In genomic region chr16:1680361-1680760, GRCh38 we compare ENCODE assay signal across 13 cellular contexts. TPM values are rescaled to one million over a fixed set of nuclear protein-coding genes. Genes with fewer than 3 reads are reported as not detected.
DNase-seq lines count a peak whose midpoint lies in the region; ATAC-seq, FAIRE-seq and TF ChIP-seq lines count a peak whose summit lies in the region.
"Had no signal": no experiment of that assay in that cellular context is flagged by ENCODE, and none has a peak within 500 bp of the region (broad histone marks: within the 10 kb centered on the region; RNA-seq: fewer than 3 reads in every experiment).

No MANE protein-coding gene starts in this region.

- H3K27me3 Mint-ChIP-seq in activated CD4-positive, alpha-beta T cell treated with anti-CD3 and anti-CD28 coated beads, Interleukin-2, amount 10 ng/mL, durations not matched to agents 24 days and 14 days = no peaks in the 10 kb centered on the region
- H3K27me3 Mint-ChIP-seq: central memory CD8-positive, alpha-beta T cell had no signal

- no peaks in the 10 kb centered on the region for H3F3A ChIP-seq in neural cell (ENCODE audit: insufficient read depth, low read length, poor library complexity, severe bottlenecking)

- TF ChIP-seq EP300 in K562 (IDR thresholded peaks at IDR 0.05; ENCODE audit: low read length) (no peak), neural cell (conservative IDR thresholded peaks at IDR 0.05; ENCODE audit: poor library complexity, severe bottlenecking) (no peak)

- H3K79me2 ChIP-seq in K562 (ENCODE audit: control insufficient read depth, insufficient read depth, low read length) (peaks cover 69% of the 10 kb centered on the region), neural cell (replicated peaks; ENCODE audit: insufficient read depth, low read length) (peaks cover 56% of the 10 kb centered on the region)

- TF ChIP-seq POLR2A in K562 (conservative IDR thresholded peaks at IDR 0.05) = no peak

- peaks cover 27% of the 10 kb centered on the region for H3K36me3 Mint-ChIP-seq in activated CD4-positive, alpha-beta T cell treated with anti-CD3 and anti-CD28 coated beads, Interleukin-2, amount 10 ng/mL, durations not matched to agents 24 days and 14 days (ENCODE audit: low read depth)

- H3K36me3 ChIP-seq in HUES64 (ENCODE audit: insufficient read depth, low read length) = peaks cover 40% of the 10 kb centered on the region
- peaks cover 57% of the 10 kb centered on the region for H3K36me3 ChIP-seq in K562 (ENCODE audit: control insufficient read depth, insufficient read depth, low read length)
- no peaks in the 10 kb centered on the region for H3K36me3 ChIP-seq in neural cell (ENCODE audit: insufficient read depth, low read length)

- DNase-seq in activated CD4-positive, alpha-beta T cell treated with anti-CD3 and anti-CD28 coated beads, Interleukin-2, amount 10 ng/mL, durations not matched to agents 24 days and 14 days = no peak
- DNase-seq in activated CD4-positive, alpha-beta T cell treated with anti-CD3 and anti-CD28 coated beads, Interleukin-2, amount 50 U/mL, for 4 hours = no peak
- DNase-seq in K562 (ENCODE audit: extremely low read depth in 1 of 4, low spot score in 3 of 4) = no peak
- DNase-seq in COLO668 (lab: John Stamatoyannopoulos, UW; ENCODE audit: unreplicated experiment) = no peak
- no peak for DNase-seq in GOT3 (lab: John Stamatoyannopoulos, UW)
- no peak for DNase-seq in DMS53 (lab: John Stamatoyannopoulos, UW)
- DNase-seq: activated effector memory CD4-positive, alpha-beta T cell treated with Interleukin-2 at 50 U/mL for 16 hours; NCI-H1092 treated with DMSO at 0.1 percent for 48 hours; RPMI8226; stimulated activated CD4-positive, alpha-beta T cell treated with anti-CD3 and anti-CD28 coated beads, Interleukin-1b, Interleukin-23, amount 100 ng/mL, for 48 hours had no signal

- CTCF ChIA-PET in K562 (lab: Yijun Ruan, JAX; ENCODE audit: low intra/inter-chr PET ratio) = no interaction called here

- no TSS peak for BruUV-seq in K562 (replicated peaks; lab: Mats Ljungman, UMichigan)

- H3K4me1 ChIP-seq in HUES64 (ENCODE audit: insufficient read depth, low read length) (peaks cover 21% of the 10 kb centered on the region), K562 (replicated peaks in 1 of 2; ENCODE audit: control insufficient read depth in 2 of 2, insufficient read depth in 2 of 2, low read length in 2 of 2) (peaks cover 13 to 30% of the 10 kb centered on the region in 2 experiments; a peak in 4 of 5 replicates)

- H3K9ac ChIP-seq in HUES64 (ENCODE audit: low read depth, low read length) = 0 out of 2 replicates have a peak overlapping the region, but pooled peaks have one; percentile 15
- H3K9ac ChIP-seq in K562 (ENCODE audit: insufficient read depth in 1 of 2, low read depth in 2 of 2, low read length in 2 of 2) = peak overlapping the region; percentile 85 to 87; a peak in 2 of 4 replicates
- H3K9ac ChIP-seq in neural cell (ENCODE audit: low read length) = no peak overlapping the region

- in situ Hi-C loops in K562 (cut with MboI) = no loop called here

- POLR2A ChIA-PET in K562 (lab: Yijun Ruan, JAX) = interaction anchor here (0.6 to 1.0 kb wide), 3 partner anchors 29 to 348 kb away, joined by 3 to 4 read pairs (median 3); no protein-coding TSS in a partner anchor

- TF ChIP-seq CTCF in K562 (IDR thresholded peaks at IDR 0.05 in 2 of 3, conservative IDR thresholded peaks at IDR 0.05 in 1 of 3; ENCODE audit: insufficient read depth in 2 of 3, low read depth in 1 of 3, low read length in 3 of 3) (no peak), neural cell (IDR thresholded peaks at IDR 0.05; ENCODE audit: poor library complexity, severe bottlenecking) (no peak)

- ATAC-seq in K562 = no peak

- no peak for TF ChIP-seq RAD21 in K562 (CRISPR knock-in tag; conservative IDR thresholded peaks at IDR 0.05 in 1 of 2, IDR thresholded peaks at IDR 0.05 in 1 of 2)
- TF ChIP-seq RAD21 in neural cell (conservative IDR thresholded peaks at IDR 0.05) = no peak

- 93% methylated on average over 12 of the region's 14 CpGs for WGBS in HUES64
- WGBS in K562 (ENCODE audit: insufficient coverage, low coverage, missing lambda C conversion rate) = 92% methylated on average over 9 of the region's 14 CpGs

- H3K9me2 ChIP-seq in neural cell (ENCODE audit: insufficient read depth, low read length) = no peaks in the 10 kb centered on the region

- H3K9me1 ChIP-seq in K562 (ENCODE audit: control insufficient read depth, insufficient read depth, low read length) = no peaks in the 10 kb centered on the region

- no peak overlapping the region for H3K27ac ChIP-seq in HUES64 (ENCODE audit: low read depth, low read length)
- H3K27ac ChIP-seq in K562 (ENCODE audit: extremely low read depth, low read depth, low read length) = peak overlapping the region; percentile 81
- no peak overlapping the region for H3K27ac ChIP-seq in neural cell (ENCODE audit: low read length)

- H2AFZ ChIP-seq in K562 (ENCODE audit: low read depth, low read length) (no peak overlapping the region), neural cell (ENCODE audit: low read depth, low read length) (no peak overlapping the region)

- intact Hi-C loops in activated CD4-positive, alpha-beta T cell treated with anti-CD3 and anti-CD28 coated beads, Interleukin-2, amount 10 ng/mL, durations not matched to agents 24 days and 14 days (cut with micrococcal nuclease) = no loop called here
- intact Hi-C loops in K562 (cut with micrococcal nuclease) = no loop called here

- no peaks in the 10 kb centered on the region for H3K27me3 ChIP-seq in HUES64 (ENCODE audit: insufficient read depth, low read length)
- no peaks in the 10 kb centered on the region for H3K27me3 ChIP-seq in K562 (ENCODE audit: control insufficient read depth in 2 of 2, insufficient read depth in 2 of 2, low read length in 2 of 2)
- no peaks in the 10 kb centered on the region for H3K27me3 ChIP-seq in neural cell (ENCODE audit: insufficient read depth, low read depth, low read length)

- FAIRE-seq in K562 (lab: Jason Lieb, UNC) = peak; percentile 23

- peaks cover 8% of the 10 kb centered on the region for H4K20me1 ChIP-seq in K562 (replicated peaks; ENCODE audit: control insufficient read depth, insufficient read depth, low read length)
- no peaks in the 10 kb centered on the region for H4K20me1 ChIP-seq in neural cell (ENCODE audit: insufficient read depth)

- no peak overlapping the region for H3K27ac Mint-ChIP-seq in activated CD4-positive, alpha-beta T cell treated with anti-CD3 and anti-CD28 coated beads, Interleukin-2, amount 10 ng/mL, durations not matched to agents 24 days and 14 days

- H3K9me3 Mint-ChIP-seq in activated CD4-positive, alpha-beta T cell treated with anti-CD3 and anti-CD28 coated beads, Interleukin-2, amount 10 ng/mL, durations not matched to agents 24 days and 14 days = no peaks in the 10 kb centered on the region
- H3K9me3 Mint-ChIP-seq: central memory CD8-positive, alpha-beta T cell had no signal

- peak overlapping the region; percentile 99 for H3K4me2 ChIP-seq in K562 (ENCODE audit: insufficient read depth, low read length)
- no peak overlapping the region for H3K4me2 ChIP-seq in neural cell (ENCODE audit: low read length)

- peak overlapping the region; percentile 11 for H3K4me3 Mint-ChIP-seq in activated CD4-positive, alpha-beta T cell treated with anti-CD3 and anti-CD28 coated beads, Interleukin-2, amount 10 ng/mL, durations not matched to agents 24 days and 14 days
- H3K4me3 Mint-ChIP-seq: central memory CD8-positive, alpha-beta T cell had no signal

- H3K4me1 Mint-ChIP-seq in activated CD4-positive, alpha-beta T cell treated with anti-CD3 and anti-CD28 coated beads, Interleukin-2, amount 10 ng/mL, durations not matched to agents 24 days and 14 days = peaks cover 34% of the 10 kb centered on the region

- peak overlapping the region; percentile 97 for H3K4me3 ChIP-seq in HUES64 (ENCODE audit: low read length)
- peak overlapping the region; percentile 84; the same call in 1 of the 2 replicates for H3K4me3 ChIP-seq in K562
- peak overlapping the region; percentile 22 for H3K4me3 ChIP-seq in neural cell (ENCODE audit: low read length)

- H3K9me3 ChIP-seq in HUES64 (ENCODE audit: insufficient read depth, low read depth, low read length) = no peaks in the 10 kb centered on the region
- H3K9me3 ChIP-seq in K562 (replicated peaks; ENCODE audit: control insufficient read depth, insufficient read depth, low read depth, low read length) = no peaks in the 10 kb centered on the region
- H3K9me3 ChIP-seq in neural cell (ENCODE audit: low read length) = no peaks in the 10 kb centered on the region

RNA-seq across cellular contexts. Expression of gene JPT2, which starts 2.3 kb away (rescaled TPM):
- total RNA-seq in activated CD4-positive, alpha-beta T cell treated with anti-CD3 and anti-CD28 coated beads, Interleukin-2, amount 10 ng/mL, durations not matched to agents 24 days and 14 days = 119 and 120 TPM in 2 replicates
- polyA plus RNA-seq in HUES64 (2013, experiment 1 of 2) = 174 TPM
- polyA plus RNA-seq in HUES64 (2013, experiment 2 of 2) = 169 TPM
- 93.6 and 97.5 TPM in 2 replicates for total RNA-seq in K562 (2011; cell fraction: chromatin; rRNA removed; ENCODE audit: low replicate concordance)
- total RNA-seq in K562 (2011; cell fraction: nucleolus; rRNA removed) = 70.0 and 73.9 TPM in 2 replicates
- total RNA-seq in K562 (2011; cell fraction: nucleoplasm; rRNA removed) = 92.1 and 109 TPM in 2 replicates
- total RNA-seq in K562 (2014; rRNA removed) = 89.2 and 116 TPM in 2 replicates
- 83.5 and 92.6 TPM in 2 replicates for total RNA-seq in K562 (2014; rRNA removed; fragmentation: Illumina TruSeq; extraction: Trizol)
- total RNA-seq in K562 (2015; rRNA removed; fragmentation: Illumina TruSeq; extraction: Trizol) = 80.2 and 88.6 TPM in 2 replicates
- total RNA-seq in K562 (2021) = 121 and 133 TPM in 2 replicates
- 106 and 112 TPM in 2 replicates for polyA plus RNA-seq in K562 (2011; rRNA removed)
- 57.8 and 66.9 TPM in 2 replicates for polyA plus RNA-seq in K562 (2011; cell fraction: cytosol; rRNA removed)
- polyA plus RNA-seq in K562 (2011; cell fraction: nucleus; rRNA removed) = 68.5 and 76.2 TPM in 2 replicates
- polyA plus RNA-seq in K562 (2012) = 74.8 and 115 TPM in 2 replicates
- polyA plus RNA-seq in K562 (2014; fragmentation: Illumina TruSeq; extraction: Trizol) = 133 and 134 TPM in 2 replicates
- polyA plus RNA-seq in K562 (2014; fragmentation: Nextera tagmentation; extraction: Ambion mirVana) = 10 to 100 TPM; 25.5 TPM
- 108 and 117 TPM in 2 replicates for polyA plus RNA-seq in K562 (2014; rRNA removed)
- 67.8 and 69.9 TPM in 2 replicates for polyA minus RNA-seq in K562 (2011; rRNA and poly(A)+ RNA removed)
- polyA minus RNA-seq in K562 (2011; cell fraction: cytosol; rRNA and poly(A)+ RNA removed) = 42.4 and 45.0 TPM in 2 replicates
- 19.5 and 31.4 TPM in 2 replicates for polyA minus RNA-seq in K562 (2011; cell fraction: nucleus; rRNA and poly(A)+ RNA removed)
- 44.9 and 61.4 TPM in 2 replicates for polyA plus RNA-seq in neural cell
- 56.5 and 57.5 TPM in 2 replicates for polyA minus RNA-seq in neural cell

RNA-seq across cellular contexts. Expression of gene MAPK8IP3, which starts 25.6 kb away (rescaled TPM):
- 78.2 and 80.2 TPM in 2 replicates for total RNA-seq in activated CD4-positive, alpha-beta T cell treated with anti-CD3 and anti-CD28 coated beads, Interleukin-2, amount 10 ng/mL, durations not matched to agents 24 days and 14 days
- polyA plus RNA-seq in HUES64 (2013, experiment 1 of 2) = 21.7 TPM
- 25.0 TPM for polyA plus RNA-seq in HUES64 (2013, experiment 2 of 2)
- total RNA-seq in K562 (2011; cell fraction: chromatin; rRNA removed; ENCODE audit: low replicate concordance) = 161 and 386 TPM in 2 replicates
- 222 and 236 TPM in 2 replicates for total RNA-seq in K562 (2011; cell fraction: nucleolus; rRNA removed)
- 131 and 140 TPM in 2 replicates for total RNA-seq in K562 (2011; cell fraction: nucleoplasm; rRNA removed)
- 28.9 and 37.1 TPM in 2 replicates for total RNA-seq in K562 (2014; rRNA removed)
- 4.6 and 7.1 TPM in 2 replicates for total RNA-seq in K562 (2014; rRNA removed; fragmentation: Illumina TruSeq; extraction: Trizol)
- 18.6 and 19.6 TPM in 2 replicates for total RNA-seq in K562 (2015; rRNA removed; fragmentation: Illumina TruSeq; extraction: Trizol)
- total RNA-seq in K562 (2021) = 43.7 and 54.8 TPM in 2 replicates
- 16.7 and 24.4 TPM in 2 replicates for polyA plus RNA-seq in K562 (2011; rRNA removed)
- polyA plus RNA-seq in K562 (2011; cell fraction: cytosol; rRNA removed) = 10.9 and 17.7 TPM in 2 replicates
- 204 and 313 TPM in 2 replicates for polyA plus RNA-seq in K562 (2011; cell fraction: nucleus; rRNA removed)
- polyA plus RNA-seq in K562 (2012) = 41.6 and 50.3 TPM in 2 replicates
- 16.7 and 26.0 TPM in 2 replicates for polyA plus RNA-seq in K562 (2014; fragmentation: Illumina TruSeq; extraction: Trizol)
- under 1 TPM; 0.17 to 0.21 TPM for polyA plus RNA-seq in K562 (2014; fragmentation: Nextera tagmentation; extraction: Ambion mirVana)
- 58.7 and 70.8 TPM in 2 replicates for polyA plus RNA-seq in K562 (2014; rRNA removed)
- polyA minus RNA-seq in K562 (2011; rRNA and poly(A)+ RNA removed) = 11.8 and 17.2 TPM in 2 replicates
- polyA minus RNA-seq in K562 (2011; cell fraction: cytosol; rRNA and poly(A)+ RNA removed) = 7.3 and 8.9 TPM in 2 replicates
- polyA minus RNA-seq in K562 (2011; cell fraction: nucleus; rRNA and poly(A)+ RNA removed) = 78.5 and 87.3 TPM in 2 replicates
- 51.0 and 68.7 TPM in 2 replicates for polyA plus RNA-seq in neural cell
- polyA minus RNA-seq in neural cell = 111 and 123 TPM in 2 replicates

Comparison
In these comparisons a context has a peak if more than half of its experiments do, and no peak if none do; other contexts are left out.
1. H3K4me3 ChIP-seq: peak in every context shown above with its lines; median percentile 97 in HUES64; 84 in K562; 22 in neural cell.